In genomic region chr1:184843732-184844495, GRCh38 we compare ENCODE assay signal across 9 cellular contexts.
DNase-seq lines count a peak whose midpoint lies in the region; ATAC-seq and TF ChIP-seq lines count a peak whose summit lies in the region.
"Had no signal": no experiment of that assay in that cellular context is flagged by ENCODE, and none has a peak within 500 bp of the region (broad histone marks: within the 10 kb centered on the region; RNA-seq: fewer than 3 reads in every experiment).

No MANE protein-coding gene starts in this region.

- H3K36me3 Mint-ChIP-seq in activated T-helper 1 cell treated with anti-CD3 and anti-CD28 coated beads, Interleukin-12 subunit alpha, Interleukin-12 subunit beta, Interleukin-2, Interleukin-4 antibody, amounts not matched to agents 30 ng/mL and 10 ng/mL and 1 ng/mL, durations not matched to agents 14 hours and 24 hours and 36 hours (ENCODE audit: low read depth) = peaks cover 5% of the 10 kb centered on the region
- peaks cover 9% of the 10 kb centered on the region for H3K36me3 Mint-ChIP-seq in chondrocyte (ENCODE audit: low read depth)

- intact Hi-C loops in activated T-helper 1 cell treated with anti-CD3 and anti-CD28 coated beads, Interleukin-12 subunit alpha, Interleukin-12 subunit beta, Interleukin-2, Interleukin-4 antibody, amounts not matched to agents 30 ng/mL and 10 ng/mL and 1 ng/mL, durations not matched to agents 14 hours and 24 hours and 36 hours (cut with micrococcal nuclease) = no loop called here

- H3K4me3 Mint-ChIP-seq in activated T-helper 1 cell treated with anti-CD3 and anti-CD28 coated beads, Interleukin-12 subunit alpha, Interleukin-12 subunit beta, Interleukin-2, Interleukin-4 antibody, amounts not matched to agents 30 ng/mL and 10 ng/mL and 1 ng/mL, durations not matched to agents 14 hours and 24 hours and 36 hours = no peak overlapping the region
- H3K4me3 Mint-ChIP-seq in chondrocyte (ENCODE audit: unreplicated experiment) = no peak overlapping the region
- H3K4me3 Mint-ChIP-seq: neural crest cell had no signal

- in situ Hi-C loops in Caki2 (cut with HindIII; ENCODE audit: low pct_unique_long_range_greater_than_20kb, low sequenced_read_pairs) = no loop called here

- peaks cover 24% of the 10 kb centered on the region for H3K4me1 Mint-ChIP-seq in activated T-helper 1 cell treated with anti-CD3 and anti-CD28 coated beads, Interleukin-12 subunit alpha, Interleukin-12 subunit beta, Interleukin-2, Interleukin-4 antibody, amounts not matched to agents 30 ng/mL and 10 ng/mL and 1 ng/mL, durations not matched to agents 14 hours and 24 hours and 36 hours (ENCODE audit: low read depth)
- peaks cover under 1% of the 10 kb centered on the region for H3K4me1 Mint-ChIP-seq in chondrocyte (ENCODE audit: low read depth)
- H3K4me1 Mint-ChIP-seq: neural crest cell had no signal

- H3K27me3 Mint-ChIP-seq in activated T-helper 1 cell treated with anti-CD3 and anti-CD28 coated beads, Interleukin-12 subunit alpha, Interleukin-12 subunit beta, Interleukin-2, Interleukin-4 antibody, amounts not matched to agents 30 ng/mL and 10 ng/mL and 1 ng/mL, durations not matched to agents 14 hours and 24 hours and 36 hours (ENCODE audit: insufficient read depth) = peaks cover 8% of the 10 kb centered on the region
- H3K27me3 Mint-ChIP-seq in chondrocyte (ENCODE audit: low read depth) = no peaks in the 10 kb centered on the region

- no peak overlapping the region for H3K27ac Mint-ChIP-seq in activated T-helper 1 cell treated with anti-CD3 and anti-CD28 coated beads, Interleukin-12 subunit alpha, Interleukin-12 subunit beta, Interleukin-2, Interleukin-4 antibody, amounts not matched to agents 30 ng/mL and 10 ng/mL and 1 ng/mL, durations not matched to agents 14 hours and 24 hours and 36 hours
- H3K27ac Mint-ChIP-seq in chondrocyte (ENCODE audit: unreplicated experiment) = no peak overlapping the region

- ATAC-seq in GM21528 (IDR thresholded peaks at IDR 0.05; ENCODE audit: low FRiP score, unreplicated experiment) = peak; percentile 100

- no peaks in the 10 kb centered on the region for H3K9me3 Mint-ChIP-seq in activated T-helper 1 cell treated with anti-CD3 and anti-CD28 coated beads, Interleukin-12 subunit alpha, Interleukin-12 subunit beta, Interleukin-2, Interleukin-4 antibody, amounts not matched to agents 30 ng/mL and 10 ng/mL and 1 ng/mL, durations not matched to agents 14 hours and 24 hours and 36 hours
- no peaks in the 10 kb centered on the region for H3K9me3 Mint-ChIP-seq in chondrocyte (ENCODE audit: low read depth)
- H3K9me3 Mint-ChIP-seq: neural crest cell had no signal

- TF ChIP-seq CTCF in chondrocyte (IDR thresholded peaks at IDR 0.05) = no peak

- DNase-seq in Caki2 (ENCODE audit: low read depth) (peak; percentile 18), LoVo (ENCODE audit: low spot score) (peak; percentile 19), NCI-H1436 treated with DMSO at 0.1 percent for 48 hours (lab: John Stamatoyannopoulos, UW) (no peak), chondrocyte (ENCODE audit: low spot score) (no peak), NCI-H446 treated with DMSO at 0.1 percent for 48 hours (lab: John Stamatoyannopoulos, UW) (no peak)
- DNase-seq in activated T-helper 1 cell treated with anti-CD3 and anti-CD28 coated beads, Interleukin-12 subunit alpha, Interleukin-12 subunit beta, Interleukin-2, Interleukin-4 antibody, amounts not matched to agents 30 ng/mL and 10 ng/mL and 1 ng/mL, durations not matched to agents 14 hours and 24 hours and 36 hours (ENCODE audit: low spot score) = peak; percentile 29
- peak; percentile 51 for DNase-seq in stimulated activated CD8-positive, alpha-beta memory T cell treated with anti-CD3 and anti-CD28 coated beads, Interleukin-4, amount 100 ng/mL, for 24 hours (ENCODE audit: low read depth)

Comparison
In these comparisons a context has a peak if more than half of its experiments do, and no peak if none do; other contexts are left out.
1. DNase-seq: peak in Caki2 (single experiment), LoVo (single experiment), activated T-helper 1 cell treated with anti-CD3 and anti-CD28 coated beads, Interleukin-12 subunit alpha, Interleukin-12 subunit beta, Interleukin-2, Interleukin-4 antibody, amounts not matched to agents 30 ng/mL and 10 ng/mL and 1 ng/mL, durations not matched to agents 14 hours and 24 hours and 36 hours (single experiment) and stimulated activated CD8-positive, alpha-beta memory T cell treated with anti-CD3 and anti-CD28 coated beads, Interleukin-4, amount 100 ng/mL, for 24 hours (single experiment); none in NCI-H1436 treated with DMSO at 0.1 percent for 48 hours (single experiment), chondrocyte (single experiment) and NCI-H446 treated with DMSO at 0.1 percent for 48 hours (single experiment).